ENCODE assay signal across 13 cellular contexts in the genomic region with DNA sequence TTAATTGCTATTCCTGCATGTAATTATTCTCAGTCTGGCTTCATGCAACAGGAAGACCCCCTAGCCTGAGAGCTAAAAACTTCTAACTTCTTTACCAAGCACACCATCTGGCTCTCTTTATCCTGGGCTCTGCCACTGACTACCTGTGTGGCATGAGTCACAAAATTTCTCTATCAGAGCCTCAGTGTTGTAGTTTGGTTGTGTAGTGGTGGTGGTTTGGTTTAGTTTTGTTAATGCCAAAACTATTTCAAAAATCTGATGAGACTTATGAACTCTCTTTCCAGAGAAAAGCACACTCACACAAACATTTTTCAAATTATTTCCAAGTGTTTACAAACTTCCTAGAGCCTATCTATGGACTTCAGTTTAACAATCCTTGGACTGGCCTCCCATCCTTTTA. TPM values are rescaled to one million over a fixed set of nuclear protein-coding genes. Genes with fewer than 3 reads are reported as not detected.
DNase-seq lines count a peak whose midpoint lies in the region; ATAC-seq and TF ChIP-seq lines count a peak whose summit lies in the region.
"Had no signal": no experiment of that assay in that cellular context is flagged by ENCODE, and none has a peak within 500 bp of the region (broad histone marks: within the 10 kb centered on the region; RNA-seq: fewer than 3 reads in every experiment).

No MANE protein-coding gene starts in this region.

- no peak overlapping the region for H3K4me3 Mint-ChIP-seq in Calu3 (ENCODE audit: low read depth, unreplicated experiment)
- H3K4me3 Mint-ChIP-seq: activated CD8-positive, alpha-beta T cell treated with anti-CD3 and anti-CD28 coated beads, Interleukin-2, amount 10 ng/mL, durations not matched to agents 7 days and 5 days; stimulated activated naive CD8-positive, alpha-beta T cell treated with anti-CD3 and anti-CD28 coated beads, Interleukin-15, Interleukin-2, amounts not matched to agents 100 ng/mL and 50 ng/mL, for 24 hours had no signal

- no peak overlapping the region for H3K9ac ChIP-seq in colonic mucosa (ENCODE audit: low read depth in 2 of 2, low read length in 2 of 2)

- H3K27ac ChIP-seq in colonic mucosa (no peak overlapping the region), uterus (no peak overlapping the region)

- in situ Hi-C loops in Caki2 (cut with HindIII; ENCODE audit: low pct_unique_long_range_greater_than_20kb, low sequenced_read_pairs) = no loop called here

- CTCF ChIA-PET in Calu3 (lab: Charles Lee) = interaction anchor here (0.6 to 3.8 kb wide), 3 partner anchors 94 to 424 kb away, joined by 4 to 22 read pairs (median 4); no protein-coding TSS in a partner anchor

- TF ChIP-seq POLR2A in uterus (IDR thresholded peaks at IDR 0.05) = no peak

- H3K27me3 Mint-ChIP-seq in Calu3 (ENCODE audit: unreplicated experiment) = peaks cover 23% of the 10 kb centered on the region

- DNase-seq in Caki2 (ENCODE audit: low read depth) (peak; percentile 17), NCI-H226 (peak; percentile 71), choroid plexus epithelial cell (ENCODE audit: low read depth) (peak; percentile 72), myocyte (ENCODE audit: low read depth) (peak; percentile 29), colonic mucosa (no peak), Calu3 (no peak), uterus (no peak)
- DNase-seq: activated CD8-positive, alpha-beta T cell treated with anti-CD3 and anti-CD28 coated beads, Interleukin-2, amount 10 ng/mL, durations not matched to agents 7 days and 5 days; central memory CD4-positive, alpha-beta T cell; Karpas-422; NCI-H345 had no signal

- H3K36me3 Mint-ChIP-seq in Calu3 (ENCODE audit: insufficient read depth, unreplicated experiment) = no peaks in the 10 kb centered on the region

- TF ChIP-seq CTCF in choroid plexus epithelial cell (conservative IDR thresholded peaks at IDR 0.05; ENCODE audit: low read depth, low read length) = no peak
- TF ChIP-seq CTCF in colonic mucosa (IDR thresholded peaks at IDR 0.05) = no peak
- no peak for TF ChIP-seq CTCF in Calu3 (IDR thresholded peaks at IDR 0.05; ENCODE audit: unreplicated experiment)
- TF ChIP-seq CTCF in uterus (IDR thresholded peaks at IDR 0.05) = no peak

- H3K27me3 ChIP-seq in colonic mucosa (no peaks in the 10 kb centered on the region), uterus (no peaks in the 10 kb centered on the region)

- no peaks in the 10 kb centered on the region for H3K9me3 ChIP-seq in colonic mucosa
- no peaks in the 10 kb centered on the region for H3K9me3 ChIP-seq in uterus

- H3K4me1 ChIP-seq in colonic mucosa (no peaks in the 10 kb centered on the region), uterus (no peaks in the 10 kb centered on the region)

- no TSS peak for BruUV-seq in Calu3 (replicated peaks; lab: Mats Ljungman, UMichigan)

- no peaks in the 10 kb centered on the region for H3K4me1 Mint-ChIP-seq in Calu3 (ENCODE audit: low read depth, unreplicated experiment)

- ATAC-seq in GM18502 (IDR thresholded peaks at IDR 0.05; ENCODE audit: poor library complexity, unreplicated experiment) = no peak
- ATAC-seq: activated CD8-positive, alpha-beta T cell treated with anti-CD3 and anti-CD28 coated beads, Interleukin-2, amount 10 ng/mL, durations not matched to agents 7 days and 5 days had no signal

- intact Hi-C loops in colonic mucosa (cut with DNase I) (loop anchor here (5.0 kb wide), 1 partner anchor 95 kb away; no protein-coding TSS in a partner anchor), Calu3 (cut with micrococcal nuclease; ENCODE audit: unreplicated experiment) (no loop called here), uterus (cut with DNase I; ENCODE audit: low total_unique reads) (no loop called here)

- H3K27ac Mint-ChIP-seq in Calu3 (ENCODE audit: unreplicated experiment) = no peak overlapping the region
- H3K27ac Mint-ChIP-seq: activated CD8-positive, alpha-beta T cell treated with anti-CD3 and anti-CD28 coated beads, Interleukin-2, amount 10 ng/mL, durations not matched to agents 7 days and 5 days; stimulated activated naive CD8-positive, alpha-beta T cell treated with anti-CD3 and anti-CD28 coated beads, Interleukin-15, Interleukin-2, amounts not matched to agents 100 ng/mL and 50 ng/mL, for 24 hours had no signal

- H3K36me3 ChIP-seq in colonic mucosa = no peaks in the 10 kb centered on the region
- H3K36me3 ChIP-seq in uterus = no peaks in the 10 kb centered on the region

- no peak overlapping the region for H3K4me3 ChIP-seq in choroid plexus epithelial cell (ENCODE audit: low read depth, low read length)
- H3K4me3 ChIP-seq in colonic mucosa = no peak overlapping the region
- no peak overlapping the region for H3K4me3 ChIP-seq in uterus

- H3K9me3 Mint-ChIP-seq in Calu3 (ENCODE audit: low read depth, unreplicated experiment) = no peaks in the 10 kb centered on the region
- H3K9me3 Mint-ChIP-seq: stimulated activated naive CD8-positive, alpha-beta T cell treated with anti-CD3 and anti-CD28 coated beads, Interleukin-15, Interleukin-2, amounts not matched to agents 100 ng/mL and 50 ng/mL, for 24 hours had no signal

RNA-seq across cellular contexts. Expression of a gene that starts 7.5 kb away (rescaled TPM):
- 5.0 and 6.9 TPM in 2 replicates for total RNA-seq in Caki2 (2014; rRNA removed; shearing (Covaris generic); ENCODE audit: low replicate concordance)
- total RNA-seq in myocyte = 4.9 and 5.9 TPM in 2 replicates
- polyA plus RNA-seq in myocyte (2012) = 5.1 TPM
- total RNA-seq in colonic mucosa = 10 to 100 TPM; 17.2 to 20.2 TPM
- 14.1 and 18.0 TPM in 2 replicates for total RNA-seq in Calu3 (2022)
- total RNA-seq in uterus = 10 to 100 TPM in 1 of 4 donors, 1 to 10 TPM in 3; 2.6 to 19.3 (median 6.2) TPM

RNA-seq across cellular contexts. Expression of a gene that starts 43.9 kb away (rescaled TPM):
- 0.14 and 0.17 TPM in 2 replicates for total RNA-seq in Caki2 (2014; rRNA removed; shearing (Covaris generic); ENCODE audit: low replicate concordance)
- total RNA-seq in myocyte (2.8 and 3.2 TPM in 2 replicates), colonic mucosa (under 1 TPM; 0.12 to 0.64 TPM), Calu3 (2022) (0.21 and 0.42 TPM in 2 replicates), uterus (under 1 TPM in 3 of 4 donors, not detected in 1; 0.26 to 0.49 (median 0.35) TPM)
- 0.61 TPM for polyA plus RNA-seq in myocyte (2012)

Comparison
In these comparisons a context has a peak if more than half of its experiments do, and no peak if none do; other contexts are left out.
1. DNase-seq: peak in Caki2 (single experiment), NCI-H226 (single experiment), choroid plexus epithelial cell (single experiment) and myocyte (single experiment); none in colonic mucosa (single experiment), Calu3 (single experiment) and uterus (0 of 2).